ENCODE assay signal across 8 cellular contexts in genomic region chr11:61817471-61818202, GRCh38. TPM values are rescaled to one million over a fixed set of nuclear protein-coding genes. Genes with fewer than 3 reads are reported as not detected.
A peak's percentile ranks its signal among the peaks of the same experiment; 100 is the strongest.
DNase-seq lines count a peak whose midpoint lies in the region; ATAC-seq and TF ChIP-seq lines count a peak whose summit lies in the region.

No MANE protein-coding gene starts in this region.

- WGBS in testis, 2 donors: 38 to 46% methylated on average over 6 of the region's 6 CpGs

- peak overlapping the region; percentile 96 for H3K9ac ChIP-seq in iPS-18a (ENCODE audit: low read length)

- H3K36me3 ChIP-seq in iPS-18a (ENCODE audit: control insufficient read depth, low read depth, low read length): peaks cover 13% of the 10 kb centered on the region
- H3K36me3 ChIP-seq in testis (ENCODE audit: low read depth, missing control alignments): no peaks in the 10 kb centered on the region

- intact Hi-C loops in testis (cut with DNase I; ENCODE audit: low total_unique reads): no loop called here

- no peak for TF ChIP-seq POLR2A in testis (IDR thresholded peaks at IDR 0.05)

- peak overlapping the region; percentile 54 for H3K27ac ChIP-seq in iPS-18a (ENCODE audit: low read length)
- peak overlapping the region; percentile 93 to 97 for H3K27ac ChIP-seq in testis

- no peak for ATAC-seq in activated CD8-positive, alpha-beta T cell treated with anti-CD3 and anti-CD28 coated beads, Interleukin-2, amount 10 ng/mL, durations not matched to agents 7 days and 5 days
- no peak for ATAC-seq in GM21381 (IDR thresholded peaks at IDR 0.05; ENCODE audit: unreplicated experiment)

- TF ChIP-seq CTCF in testis (IDR thresholded peaks at IDR 0.05): no peak

- H3K4me3 ChIP-seq in iPS-18a (ENCODE audit: low read length) (peak overlapping the region; percentile 93), testis (peak overlapping the region; percentile 57 to 68)

- DNase-seq in T-helper 2 cell treated with Interferon-gamma antibody and Interleukin-4, amounts not matched to agents 5 μg/mL and 100 μg/mL, for 36 hours (ENCODE audit: low spot score): no peak
- DNase-seq in T-helper 2 cell (no peak), testis (no peak), NCI-H1436 (lab: John Stamatoyannopoulos, UW) (no peak), NCI-H1417 treated with DMSO at 0.1 percent for 48 hours (lab: John Stamatoyannopoulos, UW) (no peak)
- DNase-seq in activated CD8-positive, alpha-beta T cell treated with anti-CD3 and anti-CD28 coated beads, Interleukin-2, amount 10 ng/mL, durations not matched to agents 7 days and 5 days: no peak

- H3K27ac Mint-ChIP-seq in T-helper 2 cell treated with Interferon-gamma antibody and Interleukin-4, amounts not matched to agents 5 μg/mL and 100 μg/mL, for 36 hours: peak overlapping the region; percentile 84
- peak overlapping the region; percentile 49 for H3K27ac Mint-ChIP-seq in activated CD8-positive, alpha-beta T cell treated with anti-CD3 and anti-CD28 coated beads, Interleukin-2, amount 10 ng/mL, durations not matched to agents 7 days and 5 days

- peaks cover 15% of the 10 kb centered on the region for H3K4me1 ChIP-seq in iPS-18a (ENCODE audit: control insufficient read depth, low read depth, low read length)
- peaks cover 8% of the 10 kb centered on the region for H3K4me1 ChIP-seq in testis

- peak overlapping the region; percentile 82 for H3K4me3 Mint-ChIP-seq in T-helper 2 cell treated with Interferon-gamma antibody and Interleukin-4, amounts not matched to agents 5 μg/mL and 100 μg/mL, for 36 hours
- H3K4me3 Mint-ChIP-seq in activated CD8-positive, alpha-beta T cell treated with anti-CD3 and anti-CD28 coated beads, Interleukin-2, amount 10 ng/mL, durations not matched to agents 7 days and 5 days: peak overlapping the region; percentile 98

- no peaks in the 10 kb centered on the region for H3K9me3 Mint-ChIP-seq in T-helper 2 cell treated with Interferon-gamma antibody and Interleukin-4, amounts not matched to agents 5 μg/mL and 100 μg/mL, for 36 hours
- H3K9me3 Mint-ChIP-seq in activated CD8-positive, alpha-beta T cell treated with anti-CD3 and anti-CD28 coated beads, Interleukin-2, amount 10 ng/mL, durations not matched to agents 7 days and 5 days (ENCODE audit: insufficient read depth): no peaks in the 10 kb centered on the region

- peaks cover 12% of the 10 kb centered on the region for H3K4me1 Mint-ChIP-seq in T-helper 2 cell treated with Interferon-gamma antibody and Interleukin-4, amounts not matched to agents 5 μg/mL and 100 μg/mL, for 36 hours (ENCODE audit: low read depth)
- H3K4me1 Mint-ChIP-seq in activated CD8-positive, alpha-beta T cell treated with anti-CD3 and anti-CD28 coated beads, Interleukin-2, amount 10 ng/mL, durations not matched to agents 7 days and 5 days (ENCODE audit: low read depth): peaks cover 23% of the 10 kb centered on the region

- H3K9me3 ChIP-seq in iPS-18a (ENCODE audit: control insufficient read depth, low read depth, low read length) (no peaks in the 10 kb centered on the region), testis (no peaks in the 10 kb centered on the region)

- POLR2A ChIA-PET in activated CD8-positive, alpha-beta T cell treated with anti-CD3 and anti-CD28 coated beads, Interleukin-2, amount 10 ng/mL, durations not matched to agents 7 days and 5 days (lab: Charles Lee): interaction anchor here (1.1 to 4.3 kb wide), 4 partner anchors 10 to 26 kb away, joined by 3 to 33 read pairs (median 18); partner anchors contain the start of gene FADS2

- H3K27me3 Mint-ChIP-seq in T-helper 2 cell treated with Interferon-gamma antibody and Interleukin-4, amounts not matched to agents 5 μg/mL and 100 μg/mL, for 36 hours (ENCODE audit: low read depth): no peaks in the 10 kb centered on the region
- H3K27me3 Mint-ChIP-seq in activated CD8-positive, alpha-beta T cell treated with anti-CD3 and anti-CD28 coated beads, Interleukin-2, amount 10 ng/mL, durations not matched to agents 7 days and 5 days (ENCODE audit: low read depth): no peaks in the 10 kb centered on the region

- H3K27me3 ChIP-seq in iPS-18a (ENCODE audit: control insufficient read depth, insufficient read depth, low read length) (no peaks in the 10 kb centered on the region), testis (no peaks in the 10 kb centered on the region)

- CTCF ChIA-PET in activated CD8-positive, alpha-beta T cell treated with anti-CD3 and anti-CD28 coated beads, Interleukin-2, amount 10 ng/mL, durations not matched to agents 7 days and 5 days (lab: Charles Lee): interaction anchor here (0.9 to 10.2 kb wide), 10 partner anchors 10 to 130 kb away, joined by 3 to 129 read pairs (median 3); partner anchors contain the start of gene FADS2

- peaks cover 26% of the 10 kb centered on the region for H3K36me3 Mint-ChIP-seq in T-helper 2 cell treated with Interferon-gamma antibody and Interleukin-4, amounts not matched to agents 5 μg/mL and 100 μg/mL, for 36 hours (ENCODE audit: low read depth)
- peaks cover 28% of the 10 kb centered on the region for H3K36me3 Mint-ChIP-seq in activated CD8-positive, alpha-beta T cell treated with anti-CD3 and anti-CD28 coated beads, Interleukin-2, amount 10 ng/mL, durations not matched to agents 7 days and 5 days (ENCODE audit: low read depth)

RNA-seq across cellular contexts. Expression of gene FADS1, which starts 0.8 kb away (rescaled TPM):
- 10 to 100 TPM; 84.1 to 92.8 TPM for total RNA-seq in activated CD8-positive, alpha-beta T cell treated with anti-CD3 and anti-CD28 coated beads, Interleukin-2, amount 10 ng/mL, durations not matched to agents 7 days and 5 days
- 10 to 100 TPM; 24.5 to 39.8 TPM for total RNA-seq in testis
- polyA plus RNA-seq in testis (ENCODE audit: insufficient read depth, low read depth, low replicate concordance): 21.1 TPM

RNA-seq across cellular contexts. Expression of gene FADS2, which starts 10.5 kb away (rescaled TPM):
- 100 to 1,000 TPM; 395 to 416 TPM for total RNA-seq in activated CD8-positive, alpha-beta T cell treated with anti-CD3 and anti-CD28 coated beads, Interleukin-2, amount 10 ng/mL, durations not matched to agents 7 days and 5 days
- total RNA-seq in testis: 100 to 1,000 TPM in 1 of 2 donors, 10 to 100 TPM in 1; 73.5 to 123 TPM
- polyA plus RNA-seq in testis (ENCODE audit: insufficient read depth, low read depth, low replicate concordance): 80.8 TPM

RNA-seq across cellular contexts. Expression of gene FEN1, which starts 24.9 kb away (rescaled TPM):
- total RNA-seq in activated CD8-positive, alpha-beta T cell treated with anti-CD3 and anti-CD28 coated beads, Interleukin-2, amount 10 ng/mL, durations not matched to agents 7 days and 5 days: 100 to 1,000 TPM; 146 TPM
- 10 to 100 TPM; 22.7 to 31.5 TPM for total RNA-seq in testis
- polyA plus RNA-seq in testis (ENCODE audit: insufficient read depth, low read depth, low replicate concordance): 27.3 TPM

RNA-seq across cellular contexts. Expression of gene TMEM258, which starts 25.2 kb away (rescaled TPM):
- 100 to 1,000 TPM; 154 to 163 TPM for total RNA-seq in activated CD8-positive, alpha-beta T cell treated with anti-CD3 and anti-CD28 coated beads, Interleukin-2, amount 10 ng/mL, durations not matched to agents 7 days and 5 days
- 10 to 100 TPM; 46.7 to 55.6 TPM for total RNA-seq in testis
- polyA plus RNA-seq in testis (ENCODE audit: insufficient read depth, low read depth, low replicate concordance): 162 TPM

Comparison
In these comparisons a context has a peak if more than half of its experiments do, and no peak if none do; other contexts are left out.
1. RNA of gene FEN1, which starts 24.9 kb away (total RNA-seq): 146 TPM in activated CD8-positive, alpha-beta T cell treated with anti-CD3 and anti-CD28 coated beads, Interleukin-2, amount 10 ng/mL, durations not matched to agents 7 days and 5 days; 22.7 to 31.5 TPM in testis; every median in the first group is over 4 times any median in the second.